ENCODE assay signal across 26 cellular contexts in the genomic region with DNA sequence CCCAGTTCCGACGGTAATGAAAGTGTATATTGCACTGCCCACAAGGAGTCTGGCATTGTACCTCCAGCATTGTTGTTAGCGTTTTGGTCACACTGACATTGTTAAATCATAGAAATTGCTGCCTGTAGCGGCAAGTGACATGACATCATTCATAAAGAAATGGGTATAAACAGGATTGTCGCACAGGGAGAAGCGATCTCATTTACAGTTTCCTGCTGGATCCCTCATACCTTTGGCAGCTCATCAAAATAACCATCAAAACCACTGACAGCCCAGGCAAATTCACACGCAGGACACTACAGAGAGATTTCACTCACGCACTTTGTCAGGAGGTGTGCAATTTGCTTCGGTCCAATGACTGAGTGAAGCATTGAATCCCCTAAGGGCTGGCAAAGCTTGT. TPM values are rescaled to one million over a fixed set of nuclear protein-coding genes. Genes with fewer than 3 reads are reported as not detected.
"Had no signal": no experiment of that assay in that cellular context is flagged by ENCODE, and none has a peak within 500 bp of the region (broad histone marks: within the 10 kb centered on the region; RNA-seq: fewer than 3 reads in every experiment).

No MANE protein-coding gene starts in this region.

- H3K4me3 ChIP-seq: ascending aorta, dorsolateral prefrontal cortex, esophagus squamous epithelium, gastrocnemius medialis had no signal

- H3K36me3 Mint-ChIP-seq: activated naive CD4-positive, alpha-beta T cell treated with anti-CD3 and anti-CD28 coated beads, Interleukin-2, amount 50 U/mL, for 72 hours; stimulated activated effector memory CD8-positive, alpha-beta T cell treated with anti-CD3 and anti-CD28 coated beads, Interleukin-12 subunit alpha, Interleukin-12 subunit beta, amount 100 ng/mL, for 72 hours had no signal

- H3K9me3 Mint-ChIP-seq: activated naive CD4-positive, alpha-beta T cell treated with anti-CD3 and anti-CD28 coated beads, Interleukin-2, amount 50 U/mL, for 72 hours; effector memory CD8-positive, alpha-beta T cell; stimulated activated effector memory CD8-positive, alpha-beta T cell treated with anti-CD3 and anti-CD28 coated beads, Interleukin-12 subunit alpha, Interleukin-12 subunit beta, amount 100 ng/mL, for 72 hours; T-helper 2 cell treated with Interferon-gamma antibody and Interleukin-4, amounts not matched to agents 5 μg/mL and 100 μg/mL, for 36 hours had no signal

- H3K27me3 ChIP-seq: ascending aorta, brain microvascular endothelial cell, gastrocnemius medialis had no signal

- H3K27ac ChIP-seq: ascending aorta, brain microvascular endothelial cell, esophagus squamous epithelium, gastrocnemius medialis, WERI-Rb-1 had no signal

- ATAC-seq: activated naive CD4-positive, alpha-beta T cell treated with anti-CD3 and anti-CD28 coated beads, Interleukin-2, amount 50 U/mL, for 72 hours; effector memory CD8-positive, alpha-beta T cell; gastrocnemius medialis; sciatic nerve had no signal

- H3K36me3 ChIP-seq: ascending aorta, brain microvascular endothelial cell, esophagus squamous epithelium, gastrocnemius medialis, WERI-Rb-1 had no signal

- FAIRE-seq: colon, islet of Langerhans, small intestine had no signal

- H3K9me3 ChIP-seq: ascending aorta, esophagus squamous epithelium, gastrocnemius medialis had no signal

- DNase-seq: activated CD4-positive, alpha-beta T cell treated with anti-CD3 and anti-CD28 coated beads, Interleukin-2, amount 50 U/mL, for 1 hour; activated CD4-positive, CD25-positive, alpha-beta regulatory T cell treated with anti-CD3 and anti-CD28 coated beads, Interleukin-2, amount 50 U/mL, for 72 hours; activated gamma-delta T cell treated with Interleukin-2 at 50 U/mL for 16 hours; activated T-cell treated with anti-CD3 and anti-CD28 coated beads, Interleukin-2, amount 50 U/mL, for 1 hour; brain microvascular endothelial cell; effector memory CD8-positive, alpha-beta T cell; esophagus squamous epithelium; gastrocnemius medialis; nephron progenitor cell; nucleus accumbens; posterior cingulate gyrus; small intestine; stimulated activated CD4-positive, alpha-beta T cell treated with anti-CD3 and anti-CD28 coated beads, Interleukin-2, amount 100 ng/mL, for 24 hours; trophoblast cell; WERI-Rb-1 had no signal

- H3K27ac Mint-ChIP-seq: activated naive CD4-positive, alpha-beta T cell treated with anti-CD3 and anti-CD28 coated beads, Interleukin-2, amount 50 U/mL, for 72 hours; effector memory CD8-positive, alpha-beta T cell; nephron progenitor cell; stimulated activated effector memory CD8-positive, alpha-beta T cell treated with anti-CD3 and anti-CD28 coated beads, Interleukin-12 subunit alpha, Interleukin-12 subunit beta, amount 100 ng/mL, for 72 hours; T-helper 2 cell treated with Interferon-gamma antibody and Interleukin-4, amounts not matched to agents 5 μg/mL and 100 μg/mL, for 36 hours had no signal

- H3K4me3 Mint-ChIP-seq: effector memory CD8-positive, alpha-beta T cell; nephron progenitor cell; stimulated activated effector memory CD8-positive, alpha-beta T cell treated with anti-CD3 and anti-CD28 coated beads, Interleukin-12 subunit alpha, Interleukin-12 subunit beta, amount 100 ng/mL, for 72 hours; T-helper 2 cell treated with Interferon-gamma antibody and Interleukin-4, amounts not matched to agents 5 μg/mL and 100 μg/mL, for 36 hours had no signal

- H3K4me1 ChIP-seq: ascending aorta, esophagus squamous epithelium, gastrocnemius medialis had no signal

RNA-seq across cellular contexts. Expression of gene HTR3B, which starts 3.5 kb away (rescaled TPM):
- total RNA-seq: activated naive CD4-positive, alpha-beta T cell treated with anti-CD3 and anti-CD28 coated beads, Interleukin-2, amount 50 U/mL, for 72 hours; ascending aorta; gastrocnemius medialis; liver; renal cortical epithelial cell; sciatic nerve had no signal
- polyA plus RNA-seq: adipose tissue, liver had no signal
